Comparison of ENCODE assay signal across 8 cellular contexts in genomic region chr5:80399553-80400239, GRCh38. TPM values are rescaled to one million over a fixed set of nuclear protein-coding genes. Genes with fewer than 3 reads are reported as not detected.
DNase-seq lines count a peak whose midpoint lies in the region; ATAC-seq and TF ChIP-seq lines count a peak whose summit lies in the region.

No MANE protein-coding gene starts in this region.

- H4K20me1 ChIP-seq in neural progenitor cell (ENCODE audit: low read depth), result no peaks in the 10 kb centered on the region

- H3K9me3 Mint-ChIP-seq in WTC11 (peaks cover 4% of the 10 kb centered on the region), neural progenitor cell (peaks cover 2% of the 10 kb centered on the region)
- H3K9me3 Mint-ChIP-seq in CD8-positive, alpha-beta memory T cell, result no peaks in the 10 kb centered on the region

- H3K9ac ChIP-seq in neural progenitor cell, result no peak overlapping the region

- peak overlapping the region; percentile 59 for H2AFZ ChIP-seq in neural progenitor cell (replicated peaks)

- no peaks in the 10 kb centered on the region for H3K9me3 ChIP-seq in neural progenitor cell (ENCODE audit: low read depth)
- no peaks in the 10 kb centered on the region for H3K9me3 ChIP-seq in CD8-positive, alpha-beta memory T cell (ENCODE audit: low read length)

- H3F3A ChIP-seq in neural progenitor cell (ENCODE audit: low read depth), result no peaks in the 10 kb centered on the region

- peaks cover 4% of the 10 kb centered on the region; the same call in 1 of the 2 replicates for H3K4me1 Mint-ChIP-seq in WTC11
- peaks cover 5% of the 10 kb centered on the region for H3K4me1 Mint-ChIP-seq in neural progenitor cell
- no peaks in the 10 kb centered on the region for H3K4me1 Mint-ChIP-seq in CD8-positive, alpha-beta memory T cell

- H3K27me3 Mint-ChIP-seq in WTC11 (ENCODE audit: low read depth) (no peaks in the 10 kb centered on the region; the same call in 1 of the 2 replicates), neural progenitor cell (ENCODE audit: insufficient read depth, low read depth) (no peaks in the 10 kb centered on the region)
- peaks cover 17 to 20% of the 10 kb centered on the region in 2 donors for H3K27me3 Mint-ChIP-seq in CD8-positive, alpha-beta memory T cell

- no peak overlapping the region for H3K27ac Mint-ChIP-seq in WTC11
- H3K27ac Mint-ChIP-seq in neural progenitor cell, result no peak overlapping the region
- no peak overlapping the region for H3K27ac Mint-ChIP-seq in CD8-positive, alpha-beta memory T cell

- no peak overlapping the region for H3K27ac ChIP-seq in neural progenitor cell
- no peak overlapping the region for H3K27ac ChIP-seq in CD8-positive, alpha-beta memory T cell (ENCODE audit: low read depth, low read length)

- peak; percentile 46 for DNase-seq in AG20443 (ENCODE audit: low spot score)
- no peak for DNase-seq in WTC11 (ENCODE audit: low spot score)
- no peak for DNase-seq in neural progenitor cell (ENCODE audit: low spot score)
- DNase-seq in CD8-positive, alpha-beta memory T cell, result no peak
- no peak for DNase-seq in DMS114 treated with DMSO at 0.1 percent for 48 hours (lab: John Stamatoyannopoulos, UW; ENCODE audit: unreplicated experiment)
- DNase-seq in activated CD4-positive, alpha-beta T cell treated with anti-CD3 and anti-CD28 coated beads, Interleukin-2, amount 50 U/mL, for 4 hours, result no peak

- no peaks in the 10 kb centered on the region for H3K36me3 ChIP-seq in neural progenitor cell
- no peaks in the 10 kb centered on the region for H3K36me3 ChIP-seq in CD8-positive, alpha-beta memory T cell (ENCODE audit: insufficient read depth, low read length)

- no peak for TF ChIP-seq CTCF in WTC11 (IDR thresholded peaks at IDR 0.05)
- TF ChIP-seq CTCF in neural progenitor cell (IDR thresholded peaks at IDR 0.05), result peak; percentile 13

- no peak overlapping the region for H3K4me3 Mint-ChIP-seq in WTC11
- H3K4me3 Mint-ChIP-seq in neural progenitor cell, result no peak overlapping the region
- H3K4me3 Mint-ChIP-seq in CD8-positive, alpha-beta memory T cell, result no peak overlapping the region

- no peaks in the 10 kb centered on the region for H3K27me3 ChIP-seq in neural progenitor cell
- H3K27me3 ChIP-seq in CD8-positive, alpha-beta memory T cell (ENCODE audit: insufficient read depth, low read length, poor library complexity, severe bottlenecking), result no peaks in the 10 kb centered on the region

- peak; percentile 51 for ATAC-seq in GM19324 (IDR thresholded peaks at IDR 0.05; ENCODE audit: low FRiP score, unreplicated experiment)
- peak; percentile 95 for ATAC-seq in HG03378 (IDR thresholded peaks at IDR 0.05; ENCODE audit: unreplicated experiment)
- no peak for ATAC-seq in WTC11

- H3K4me1 ChIP-seq in neural progenitor cell, result no peaks in the 10 kb centered on the region
- H3K4me1 ChIP-seq in CD8-positive, alpha-beta memory T cell (ENCODE audit: insufficient read depth, low read length), result no peaks in the 10 kb centered on the region

- CTCF ChIA-PET in WTC11 (lab: Charles Lee), result no interaction called here
- CTCF ChIA-PET in CD8-positive, alpha-beta memory T cell (lab: Charles Lee), result no interaction called here

- H3K4me2 ChIP-seq in neural progenitor cell, result no peak overlapping the region

- peaks cover 5% of the 10 kb centered on the region; the same call in 1 of the 2 replicates for H3K36me3 Mint-ChIP-seq in WTC11
- no peaks in the 10 kb centered on the region for H3K36me3 Mint-ChIP-seq in neural progenitor cell
- peaks cover 0 to 2% (median 0%) of the 10 kb centered on the region in 3 donors for H3K36me3 Mint-ChIP-seq in CD8-positive, alpha-beta memory T cell

- H3K4me3 ChIP-seq in neural progenitor cell, result no peak overlapping the region
- no peak overlapping the region for H3K4me3 ChIP-seq in CD8-positive, alpha-beta memory T cell (ENCODE audit: low read length)

- no peaks in the 10 kb centered on the region for H3K79me2 ChIP-seq in neural progenitor cell (ENCODE audit: low read depth)

- POLR2A ChIA-PET in WTC11 (lab: Charles Lee), result no interaction called here
- POLR2A ChIA-PET in CD8-positive, alpha-beta memory T cell (lab: Charles Lee), result no interaction called here

TF ChIP-seq in WTC11, 78 proteins besides CTCF, POLR2A, EP300 and RAD21 (continues in another document):
- TF ChIP-seq MAX (CRISPR knock-in tag; IDR thresholded peaks at IDR 0.05) (no peak), ETV6 (CRISPR knock-in tag; IDR thresholded peaks at IDR 0.05) (no peak), AFF4 (CRISPR knock-in tag; IDR thresholded peaks at IDR 0.05; ENCODE audit: borderline replicate concordance) (no peak), USF2 (CRISPR knock-in tag; IDR thresholded peaks at IDR 0.05) (peak; percentile 4; the same call in 1 of the 2 replicates), NFE2L1 (CRISPR knock-in tag; IDR thresholded peaks at IDR 0.05) (no peak), GABPB1 (CRISPR knock-in tag; IDR thresholded peaks at IDR 0.05) (peak; percentile 83), ESRRA (CRISPR knock-in tag; IDR thresholded peaks at IDR 0.05; ENCODE audit: borderline replicate concordance) (no peak), CBFB (CRISPR knock-in tag; IDR thresholded peaks at IDR 0.05; ENCODE audit: low read depth) (no peak), SMAD3 (CRISPR knock-in tag; IDR thresholded peaks at IDR 0.05; ENCODE audit: borderline replicate concordance) (no peak), ZBTB21 (CRISPR knock-in tag; IDR thresholded peaks at IDR 0.05; ENCODE audit: borderline replicate concordance) (no peak)
- TF ChIP-seq, protein P1, sequence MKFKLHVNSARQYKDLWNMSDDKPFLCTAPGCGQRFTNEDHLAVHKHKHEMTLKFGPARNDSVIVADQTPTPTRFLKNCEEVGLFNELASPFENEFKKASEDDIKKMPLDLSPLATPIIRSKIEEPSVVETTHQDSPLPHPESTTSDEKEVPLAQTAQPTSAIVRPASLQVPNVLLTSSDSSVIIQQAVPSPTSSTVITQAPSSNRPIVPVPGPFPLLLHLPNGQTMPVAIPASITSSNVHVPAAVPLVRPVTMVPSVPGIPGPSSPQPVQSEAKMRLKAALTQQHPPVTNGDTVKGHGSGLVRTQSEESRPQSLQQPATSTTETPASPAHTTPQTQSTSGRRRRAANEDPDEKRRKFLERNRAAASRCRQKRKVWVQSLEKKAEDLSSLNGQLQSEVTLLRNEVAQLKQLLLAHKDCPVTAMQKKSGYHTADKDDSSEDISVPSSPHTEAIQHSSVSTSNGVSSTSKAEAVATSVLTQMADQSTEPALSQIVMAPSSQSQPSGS (CRISPR knock-in tag; IDR thresholded peaks at IDR 0.05; ENCODE audit: borderline replicate concordance, low read depth), result no peak

RNA-seq across cellular contexts. Expression of gene ZFYVE16, which starts 8.2 kb away (rescaled TPM):
- total RNA-seq in WTC11 (2021), result 25.3 to 35.1 TPM (median 32.5 TPM) in 3 replicates
- 58.1 and 113 TPM in 2 replicates for total RNA-seq in neural progenitor cell (ENCODE audit: low replicate concordance)
- 10 to 100 TPM; 10.1 to 13.8 TPM for total RNA-seq in CD8-positive, alpha-beta memory T cell
- 5.0 TPM for polyA plus RNA-seq in CD8-positive, alpha-beta memory T cell
